22 cellular contexts compared by ENCODE assay signal in the genomic region with DNA sequence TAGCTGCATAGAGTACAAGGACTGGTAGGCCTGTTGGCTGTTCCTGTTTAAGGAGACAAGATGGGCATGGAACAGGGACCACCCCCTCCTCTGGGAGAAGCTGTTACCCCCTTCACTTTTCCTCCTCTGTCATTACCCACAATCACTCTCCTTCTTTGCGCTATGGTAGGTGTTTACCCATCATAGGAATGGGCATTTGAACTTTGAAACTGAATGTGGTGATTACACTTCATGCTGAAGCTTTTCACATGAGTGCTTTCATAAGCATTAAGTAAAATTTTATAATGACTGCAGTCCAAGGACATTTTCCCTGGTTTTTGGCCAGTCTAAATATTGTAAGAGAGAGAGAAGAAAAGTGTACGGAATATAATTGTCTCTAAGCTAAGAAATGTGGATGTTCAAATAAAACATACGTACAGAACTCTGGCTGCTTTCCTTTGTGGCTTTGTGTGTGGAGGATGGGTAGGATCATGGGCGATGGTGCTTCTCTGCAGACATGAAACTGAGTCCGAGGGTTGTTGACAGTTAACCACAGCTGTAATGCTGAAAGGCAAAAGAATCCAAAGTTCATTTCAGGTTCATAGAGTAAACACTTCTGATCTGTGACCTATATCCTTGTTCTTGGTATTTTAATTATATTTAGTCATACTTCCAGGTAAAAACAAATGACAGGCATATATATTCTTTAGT. TPM values are rescaled to one million over a fixed set of nuclear protein-coding genes. Genes with fewer than 3 reads are reported as not detected.
DNase-seq lines count a peak whose midpoint lies in the region; ATAC-seq and TF ChIP-seq lines count a peak whose summit lies in the region.
"Had no signal": no experiment of that assay in that cellular context is flagged by ENCODE, and none has a peak within 500 bp of the region (broad histone marks: within the 10 kb centered on the region; RNA-seq: fewer than 3 reads in every experiment).

No MANE protein-coding gene starts in this region.

- WGBS in right lobe of liver (ENCODE audit: insufficient coverage, low coverage, low lambda C conversion rate, missing lambda C conversion rate), result 13% methylated on average over 5 of the region's 5 CpGs

- POLR2A ChIA-PET in activated CD4-positive, alpha-beta T cell treated with anti-CD3 and anti-CD28 coated beads for 36 hours (lab: Charles Lee), result no interaction called here

- H3K9me3 Mint-ChIP-seq in activated CD4-positive, alpha-beta T cell treated with anti-CD3 and anti-CD28 coated beads for 36 hours (ENCODE audit: low read depth), result peaks cover 5% of the 10 kb centered on the region

- H3K4me3 Mint-ChIP-seq in activated CD4-positive, alpha-beta T cell treated with anti-CD3 and anti-CD28 coated beads for 36 hours, result no peak overlapping the region
- H3K4me3 Mint-ChIP-seq: naive thymus-derived CD4-positive, alpha-beta T cell; T-cell had no signal

- no peaks in the 10 kb centered on the region for H3K4me1 Mint-ChIP-seq in activated CD4-positive, alpha-beta T cell treated with anti-CD3 and anti-CD28 coated beads for 36 hours
- H3K4me1 Mint-ChIP-seq: T-cell had no signal

- H3K36me3 ChIP-seq in right lobe of liver, result peaks cover 0 to 18% (median 5%) of the 10 kb centered on the region in 4 donors
- H3K36me3 ChIP-seq: BE2C had no signal

- DNase-seq in SIG-M5 treated with dmso at 0.1 percent for 504 hours (lab: John Stamatoyannopoulos, UW; ENCODE audit: unreplicated experiment), result peak; percentile 21
- DNase-seq in SIG-M5 (lab: John Stamatoyannopoulos, UW), result no peak
- peak; percentile 68 for DNase-seq in amniotic epithelial cell (ENCODE audit: low read depth)
- peak in 1 of 3 donors; percentile 76 for DNase-seq in right lobe of liver
- DNase-seq in NCI-H69 (lab: John Stamatoyannopoulos, UW), result no peak
- no peak for DNase-seq in anterior cingulate cortex (lab: John Stamatoyannopoulos, UW)
- DNase-seq in activated CD4-positive, alpha-beta T cell treated with anti-CD3 and anti-CD28 coated beads for 36 hours, result no peak
- DNase-seq in MV-4-11 (lab: John Stamatoyannopoulos, UW), result no peak
- DNase-seq: activated T-cell treated with anti-CD3 and anti-CD28 coated beads, Interleukin-2, amount 50 U/mL, for 48 hours; BE2C; erythroblast; GF-D8; HCEC 1CT; naive thymus-derived CD4-positive, alpha-beta T cell; NCI-H1436 treated with DMSO at 0.1 percent for 48 hours; NCI-H2227 treated with DMSO at 0.1 percent for 48 hours; NK-92 treated with Interleukin-12 subunit alpha and Interleukin-12 subunit beta, amount 100 ng/mL, for 24 hours; stimulated activated CD4-positive, alpha-beta T cell treated with anti-CD3 and anti-CD28 coated beads, Interleukin-4, amount 100 ng/mL, for 1 hour; T-cell had no signal

- peak overlapping the region; percentile 85 to 97 (median 96) for H3K27ac ChIP-seq in right lobe of liver
- H3K27ac ChIP-seq: 22Rv1, gastroesophageal sphincter, parathyroid adenoma had no signal

- peaks cover 0 to 30% (median 10%) of the 10 kb centered on the region in 4 donors for H3K4me1 ChIP-seq in right lobe of liver
- H3K4me1 ChIP-seq: BE2C, parathyroid adenoma had no signal

- TF ChIP-seq POLR2A in right lobe of liver (IDR thresholded peaks at IDR 0.05), result no peak

- no peaks in the 10 kb centered on the region for H3K9me3 ChIP-seq in right lobe of liver
- H3K9me3 ChIP-seq: BE2C had no signal

- H3K27ac Mint-ChIP-seq in activated CD4-positive, alpha-beta T cell treated with anti-CD3 and anti-CD28 coated beads for 36 hours, result no peak overlapping the region
- H3K27ac Mint-ChIP-seq: naive thymus-derived CD4-positive, alpha-beta T cell; T-cell had no signal

- H3K36me3 Mint-ChIP-seq in activated CD4-positive, alpha-beta T cell treated with anti-CD3 and anti-CD28 coated beads for 36 hours (ENCODE audit: low read depth), result no peaks in the 10 kb centered on the region
- H3K36me3 Mint-ChIP-seq: T-cell had no signal

- peak overlapping the region in 2 of 3 donors; percentile 13 to 17 for H3K4me3 ChIP-seq in right lobe of liver
- H3K4me3 ChIP-seq: gastroesophageal sphincter had no signal

- intact Hi-C loops in right lobe of liver (cut with DNase I), result no loop called here
- intact Hi-C loops in activated CD4-positive, alpha-beta T cell treated with anti-CD3 and anti-CD28 coated beads for 36 hours (cut with DNase I, micrococcal nuclease), result no loop called here

- H3K27me3 Mint-ChIP-seq in activated CD4-positive, alpha-beta T cell treated with anti-CD3 and anti-CD28 coated beads for 36 hours, result peaks cover 11% of the 10 kb centered on the region

- no peaks in the 10 kb centered on the region for H3K27me3 ChIP-seq in right lobe of liver
- H3K27me3 ChIP-seq: BE2C, gastroesophageal sphincter had no signal

- TF ChIP-seq CTCF in right lobe of liver (IDR thresholded peaks at IDR 0.05), result no peak

- CTCF ChIA-PET in activated CD4-positive, alpha-beta T cell treated with anti-CD3 and anti-CD28 coated beads for 36 hours (lab: Charles Lee), result interaction anchor here (1.3 kb wide), 1 partner anchor 15 kb away, joined by 4 read pairs; no protein-coding TSS in a partner anchor

- peak; percentile 84 to 94 (median 90) for ATAC-seq in right lobe of liver
- no peak for ATAC-seq in activated CD4-positive, alpha-beta T cell treated with anti-CD3 and anti-CD28 coated beads for 36 hours
- ATAC-seq: gastroesophageal sphincter; naive thymus-derived CD4-positive, alpha-beta T cell; T-cell had no signal

RNA-seq across cellular contexts. Expression of a gene that starts 56.3 kb away (rescaled TPM):
- total RNA-seq in right lobe of liver, result 10 to 100 TPM in 5 of 6 experiments, 1 to 10 TPM in 1; 3.4 to 82.9 (median 54.3) TPM
- not detected for total RNA-seq in activated CD4-positive, alpha-beta T cell treated with anti-CD3 and anti-CD28 coated beads for 36 hours
- total RNA-seq: naive thymus-derived CD4-positive, alpha-beta T cell had no signal

Comparison
In these comparisons a context has a peak if more than half of its experiments do, and no peak if none do; other contexts are left out.
1. DNase-seq: peak in SIG-M5 treated with dmso at 0.1 percent for 504 hours (single experiment) and amniotic epithelial cell (single experiment); none in SIG-M5 (single experiment), NCI-H69 (single experiment), anterior cingulate cortex (0 of 58), activated CD4-positive, alpha-beta T cell treated with anti-CD3 and anti-CD28 coated beads for 36 hours (single experiment) and MV-4-11 (single experiment).
2. RNA of a gene that starts 56.3 kb away (total RNA-seq): 3.4 to 82.9 TPM in right lobe of liver; not detected in activated CD4-positive, alpha-beta T cell treated with anti-CD3 and anti-CD28 coated beads for 36 hours; every median in the first group is over 4 times any median in the second.